22 cellular contexts compared by ENCODE assay signal in the genomic region with DNA sequence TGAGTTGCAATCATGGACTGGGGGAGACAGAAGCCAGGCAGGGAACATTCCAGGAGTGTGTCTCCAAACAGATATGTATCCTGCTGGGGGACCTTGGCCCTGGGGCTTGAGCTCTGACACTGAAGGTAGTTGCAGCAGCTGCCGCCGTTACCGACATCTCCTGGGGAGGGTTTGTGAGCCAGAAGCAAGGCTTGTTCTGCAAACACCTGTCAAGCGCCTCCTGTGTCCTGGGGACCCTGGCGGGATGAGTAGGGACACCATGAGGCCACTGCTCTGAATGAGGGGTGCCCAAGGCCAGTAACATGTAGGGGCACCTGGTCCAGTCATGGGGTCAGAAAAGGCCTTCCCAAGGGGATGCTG. TPM values are rescaled to one million over a fixed set of nuclear protein-coding genes. Genes with fewer than 3 reads are reported as not detected.
"Had no signal": no experiment of that assay in that cellular context is flagged by ENCODE, and none has a peak within 500 bp of the region (broad histone marks: within the 10 kb centered on the region; RNA-seq: fewer than 3 reads in every experiment).

No MANE protein-coding gene starts in this region.

- DNase-seq: effector CD4-positive, alpha-beta T cell; endodermal cell; erythroblast; foreskin melanocyte; hypothalamus; mesendoderm; naive thymus-derived CD4-positive, alpha-beta T cell; nucleus accumbens; stimulated activated CD4-positive, alpha-beta T cell treated with anti-CD3 and anti-CD28 coated beads, Interleukin-2, amount 100 ng/mL, for 24 hours; stimulated activated CD4-positive, alpha-beta T cell treated with anti-CD3 and anti-CD28 coated beads, Interleukin-4, amount 100 ng/mL, for 4 hours; stimulated activated naive B cell treated with anti-CD40 and anti-IgM and Interleukin-4, amounts not matched to agents 10 μg/mL and 1 μg/mL and 100 μg/mL, for 72 hours; stimulated activated naive CD8-positive, alpha-beta T cell treated with anti-CD3 and anti-CD28 coated beads, Interleukin-15, amount 100 ng/mL, for 72 hours; testis had no signal

- H3K4me1 ChIP-seq: heart left ventricle, left lung, pancreas, prostate gland, testis, tibial nerve, upper lobe of right lung, vagina had no signal

- ATAC-seq: heart left ventricle; left lung; naive thymus-derived CD4-positive, alpha-beta T cell; pancreas; sciatic nerve; stimulated activated naive B cell treated with anti-CD40 and anti-IgM and Interleukin-4, amounts not matched to agents 10 μg/mL and 1 μg/mL and 100 μg/mL, for 72 hours; stimulated activated naive CD8-positive, alpha-beta T cell treated with anti-CD3 and anti-CD28 coated beads, Interleukin-15, amount 100 ng/mL, for 72 hours; upper lobe of right lung had no signal

- H3K9me3 ChIP-seq: pancreas, prostate gland, testis, upper lobe of right lung had no signal

- H3K27ac ChIP-seq: coronary artery, heart left ventricle, left lung, pancreas, prostate gland, testis, tibial nerve, upper lobe of right lung, vagina had no signal

- H3K4me3 ChIP-seq: coronary artery, heart left ventricle, left lung, pancreas, prostate gland, testis, tibial nerve, upper lobe of right lung, vagina had no signal

- H3K4me3 Mint-ChIP-seq: endodermal cell; naive thymus-derived CD4-positive, alpha-beta T cell; stimulated activated naive B cell treated with anti-CD40 and anti-IgM and Interleukin-4, amounts not matched to agents 10 μg/mL and 1 μg/mL and 100 μg/mL, for 72 hours; stimulated activated naive CD8-positive, alpha-beta T cell treated with anti-CD3 and anti-CD28 coated beads, Interleukin-15, amount 100 ng/mL, for 72 hours had no signal

- H3K36me3 ChIP-seq: heart left ventricle, left lung, pancreas, prostate gland, tibial nerve, upper lobe of right lung, vagina had no signal

- H3K27ac Mint-ChIP-seq: endodermal cell; naive thymus-derived CD4-positive, alpha-beta T cell; stimulated activated naive B cell treated with anti-CD40 and anti-IgM and Interleukin-4, amounts not matched to agents 10 μg/mL and 1 μg/mL and 100 μg/mL, for 72 hours; stimulated activated naive CD8-positive, alpha-beta T cell treated with anti-CD3 and anti-CD28 coated beads, Interleukin-15, amount 100 ng/mL, for 72 hours had no signal

- H3K27me3 ChIP-seq: pancreas, testis, vagina had no signal

- H3K4me1 Mint-ChIP-seq: naive thymus-derived CD4-positive, alpha-beta T cell; stimulated activated naive B cell treated with anti-CD40 and anti-IgM and Interleukin-4, amounts not matched to agents 10 μg/mL and 1 μg/mL and 100 μg/mL, for 72 hours; stimulated activated naive CD8-positive, alpha-beta T cell treated with anti-CD3 and anti-CD28 coated beads, Interleukin-15, amount 100 ng/mL, for 72 hours had no signal

RNA-seq across cellular contexts. Expression of gene ADRA2C, which starts 49.3 kb away (rescaled TPM):
- total RNA-seq: naive thymus-derived CD4-positive, alpha-beta T cell had no signal
